ENCODE assay signal across 8 cellular contexts in genomic region chr16:49856741-49857330, GRCh38. TPM values are rescaled to one million over a fixed set of nuclear protein-coding genes. Genes with fewer than 3 reads are reported as not detected.
DNase-seq lines count a peak whose midpoint lies in the region; ATAC-seq and TF ChIP-seq lines count a peak whose summit lies in the region.

No MANE protein-coding gene starts in this region.

- H3K27ac Mint-ChIP-seq in activated naive CD4-positive, alpha-beta T cell treated with anti-CD3 and anti-CD28 coated beads for 36 hours: no peak overlapping the region

- H3K27me3 Mint-ChIP-seq in activated naive CD4-positive, alpha-beta T cell treated with anti-CD3 and anti-CD28 coated beads for 36 hours (ENCODE audit: low read depth): peaks cover 32% of the 10 kb centered on the region

- no peaks in the 10 kb centered on the region for H3K27me3 ChIP-seq in adrenal gland

- no peaks in the 10 kb centered on the region for H3K9me3 ChIP-seq in adrenal gland (replicated peaks in 1 of 3)

- H3K36me3 ChIP-seq in adrenal gland (replicated peaks in 1 of 2): no peaks in the 10 kb centered on the region

- WGBS in adrenal gland, 4 donors: 0 to 1% (median 1%) methylated on average over 48 to 72 of the region's 73 CpGs; no CpG with 5 or more reads in 1 of the 4 donors

- H3K4me1 Mint-ChIP-seq in activated naive CD4-positive, alpha-beta T cell treated with anti-CD3 and anti-CD28 coated beads for 36 hours (ENCODE audit: low read depth): peaks cover 10% of the 10 kb centered on the region

- peak; percentile 41 for TF ChIP-seq POLR2A in adrenal gland (IDR thresholded peaks at IDR 0.05)

- H3K36me3 Mint-ChIP-seq in activated naive CD4-positive, alpha-beta T cell treated with anti-CD3 and anti-CD28 coated beads for 36 hours (ENCODE audit: low read depth): no peaks in the 10 kb centered on the region

- intact Hi-C loops in activated naive CD4-positive, alpha-beta T cell treated with anti-CD3 and anti-CD28 coated beads for 36 hours (cut with micrococcal nuclease): loop anchor here (1.0 to 5.0 kb wide), 4 partner anchors 65 to 415 kb away; partner anchors contain the start of gene TENT4B
- intact Hi-C loops in adrenal gland (cut with DNase I): loop anchor here in 1 of 2 donors (5.0 to 10.0 kb wide), 2 partner anchors 252 to 365 kb away; no protein-coding TSS in a partner anchor
- intact Hi-C loops in Right ventricle myocardium inferior (cut with DNase I): loop anchor here (5.0 kb wide), 3 partner anchors 155 to 365 kb away; no protein-coding TSS in a partner anchor

- CTCF ChIA-PET in activated naive CD4-positive, alpha-beta T cell treated with anti-CD3 and anti-CD28 coated beads for 36 hours (lab: Charles Lee): interaction anchor here (0.6 to 2.6 kb wide), 10 partner anchors 9 to 846 kb away, joined by 3 to 14 read pairs (median 4); no protein-coding TSS in a partner anchor

- peak; percentile 56 for DNase-seq in activated naive CD4-positive, alpha-beta T cell treated with anti-CD3 and anti-CD28 coated beads for 36 hours
- DNase-seq in activated naive CD4-positive, alpha-beta T cell treated with anti-CD3 and anti-CD28 coated beads, Interleukin-2, amount 50 U/mL, for 16 hours: no peak
- DNase-seq in NCI-H524 treated with DMSO at 0.1 percent for 48 hours (lab: John Stamatoyannopoulos, UW): peak; percentile 59
- peak; percentile 71 to 90 (median 79) for DNase-seq in adrenal gland
- DNase-seq in Right ventricle myocardium inferior (ENCODE audit: missing footprints): peak; percentile 88
- DNase-seq in nucleus accumbens (lab: John Stamatoyannopoulos, UW): peak in 49 of 56 donors; percentile 9 to 82 (median 54)
- DNase-seq in SHP77 treated with DMSO at 0.1 percent for 48 hours (lab: John Stamatoyannopoulos, UW): no peak

- no peaks in the 10 kb centered on the region for H3K9me3 Mint-ChIP-seq in activated naive CD4-positive, alpha-beta T cell treated with anti-CD3 and anti-CD28 coated beads for 36 hours

- ATAC-seq in Right ventricle myocardium inferior (peak; percentile 65), GM18867 (IDR thresholded peaks at IDR 0.05; ENCODE audit: unreplicated experiment) (no peak)

- H3K27ac ChIP-seq in adrenal gland: peak overlapping the region in 2 of 5 donors; percentile 84 to 92

- H3K4me3 Mint-ChIP-seq in activated naive CD4-positive, alpha-beta T cell treated with anti-CD3 and anti-CD28 coated beads for 36 hours: peak overlapping the region; percentile 60

- TF ChIP-seq CTCF in adrenal gland (IDR thresholded peaks at IDR 0.05): peak in 2 of 6 experiments; percentile 33 to 54

- peak overlapping the region in 1 of 4 donors; percentile 94 for H3K4me3 ChIP-seq in adrenal gland

- H3K4me1 ChIP-seq in adrenal gland (replicated peaks in 1 of 2): peaks cover 11 to 29% of the 10 kb centered on the region in 2 donors

RNA-seq across cellular contexts. Expression of gene ZNF423, which starts 0.9 kb away (rescaled TPM):
- total RNA-seq in activated naive CD4-positive, alpha-beta T cell treated with anti-CD3 and anti-CD28 coated beads for 36 hours: under 1 TPM in 1 of 2 experiments, not detected in 1; 0.05 TPM
- 10 to 100 TPM in 1 of 8 donors, 1 to 10 TPM in 7; 4.7 to 10.6 (median 6.4) TPM for total RNA-seq in adrenal gland
- polyA plus RNA-seq in adrenal gland: 1 to 10 TPM; 1.7 to 4.9 (median 2.3) TPM
- 8.8 TPM for total RNA-seq in Right ventricle myocardium inferior

Comparison
In these comparisons a context has a peak if more than half of its experiments do, and no peak if none do; other contexts are left out.
1. DNase-seq: peak in activated naive CD4-positive, alpha-beta T cell treated with anti-CD3 and anti-CD28 coated beads for 36 hours (single experiment), NCI-H524 treated with DMSO at 0.1 percent for 48 hours (single experiment), adrenal gland (7 of 7), Right ventricle myocardium inferior (single experiment) and nucleus accumbens (49 of 56); none in activated naive CD4-positive, alpha-beta T cell treated with anti-CD3 and anti-CD28 coated beads, Interleukin-2, amount 50 U/mL, for 16 hours (single experiment) and SHP77 treated with DMSO at 0.1 percent for 48 hours (single experiment).